Comparison of ENCODE assay signal across 22 cellular contexts in the genomic region with DNA sequence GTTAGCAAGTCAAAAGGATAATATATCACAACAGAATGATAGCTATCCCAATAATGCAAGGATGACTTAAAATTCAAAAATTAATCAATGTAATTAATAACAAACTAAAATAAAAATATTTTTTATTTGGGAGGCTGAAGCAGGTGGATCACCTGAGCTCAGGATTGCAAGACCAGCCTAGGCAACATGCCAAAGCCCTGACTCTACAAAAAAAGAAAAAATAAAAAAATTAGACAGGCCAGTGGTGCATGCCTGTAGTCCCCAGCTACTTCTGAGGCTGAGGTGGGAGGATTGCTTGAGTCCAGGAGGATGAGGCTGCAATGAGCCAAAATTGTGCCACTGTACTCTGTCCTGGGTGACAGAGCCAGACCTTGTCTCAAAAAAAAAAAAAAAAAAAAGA.
"Had no signal": no experiment of that assay in that cellular context is flagged by ENCODE, and none has a peak within 500 bp of the region (broad histone marks: within the 10 kb centered on the region; RNA-seq: fewer than 3 reads in every experiment).

No MANE protein-coding gene starts in this region.

- H3K27me3 ChIP-seq: colonic mucosa, esophagus squamous epithelium, gastrocnemius medialis, heart right ventricle, left lung had no signal

- DNase-seq: colonic mucosa; cortex of kidney; effector CD8-positive, alpha-beta T cell; effector memory CD8-positive, alpha-beta T cell; endodermal cell; erythroblast; esophagus squamous epithelium; foreskin fibroblast; foreskin melanocyte; gastrocnemius medialis; glutamatergic neuron; head of caudate nucleus; heart right ventricle; hippocampal formation; left cardiac atrium; left lung; left ventricle myocardium superior; lower lobe of right lung; mesenchymal stem cell; mucosa of descending colon had no signal

- H3K9me3 ChIP-seq: colonic mucosa, esophagus squamous epithelium, gastrocnemius medialis, heart right ventricle, left lung, lower lobe of right lung, mucosa of descending colon had no signal

- ATAC-seq: effector memory CD8-positive, alpha-beta T cell; esophagus mucosa; gastrocnemius medialis; heart right ventricle; left cardiac atrium; left lung; left ventricle myocardium superior; lower lobe of right lung; mucosa of descending colon had no signal

- H3K36me3 ChIP-seq: colonic mucosa, esophagus squamous epithelium, gastrocnemius medialis, heart right ventricle, left lung, lower lobe of right lung had no signal

- H3K4me3 ChIP-seq: colonic mucosa, esophagus squamous epithelium, gastrocnemius medialis, heart right ventricle, left lung, lower lobe of right lung, mucosa of descending colon had no signal

- H3K27ac ChIP-seq: colonic mucosa, epithelial cell of prostate, esophagus squamous epithelium, gastrocnemius medialis, heart right ventricle, left lung, lower lobe of right lung had no signal

- H3K4me1 ChIP-seq: colonic mucosa, esophagus squamous epithelium, gastrocnemius medialis, heart right ventricle had no signal
